ENCODE assay signal across 1 cellular context in the genomic region with DNA sequence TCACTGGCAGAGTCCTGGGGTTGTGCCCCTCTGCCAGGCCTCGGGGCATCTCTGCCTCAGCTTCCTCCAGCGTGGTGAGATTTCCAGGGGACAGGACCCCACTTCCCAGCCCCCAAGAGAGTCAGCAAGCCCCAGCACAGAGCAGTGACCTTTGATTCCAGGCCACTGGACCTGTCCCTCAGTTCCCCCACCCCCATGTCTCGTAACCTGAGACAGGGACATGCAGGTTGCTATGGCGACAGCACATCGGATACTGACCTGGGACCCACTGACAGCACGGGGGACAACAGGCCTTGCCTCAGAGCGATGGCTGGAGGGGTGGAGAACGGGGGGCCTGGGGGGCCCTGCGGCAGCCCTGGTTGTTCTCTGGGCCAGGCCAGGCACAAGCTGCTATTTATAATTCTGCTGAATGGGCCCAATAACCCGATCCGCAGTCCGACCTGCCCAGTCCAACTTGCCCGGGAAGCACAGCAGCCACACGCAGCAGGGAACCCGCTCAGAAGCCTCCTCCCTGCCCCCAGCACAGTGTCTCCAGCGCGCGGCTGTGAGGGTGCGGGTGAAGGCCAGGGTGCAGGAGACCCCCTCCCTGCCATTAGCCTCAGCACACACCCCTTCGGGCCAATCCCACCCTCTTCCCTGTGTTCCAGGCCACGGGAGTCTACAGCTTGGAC.
TF ChIP-seq lines count a peak whose summit lies in the region.

No MANE protein-coding gene starts in this region.

TF ChIP-seq in HepG2, 621 proteins besides CTCF, POLR2A, EP300 and RAD21 (continued from another document and continues in another):
- TF ChIP-seq, protein P1, sequence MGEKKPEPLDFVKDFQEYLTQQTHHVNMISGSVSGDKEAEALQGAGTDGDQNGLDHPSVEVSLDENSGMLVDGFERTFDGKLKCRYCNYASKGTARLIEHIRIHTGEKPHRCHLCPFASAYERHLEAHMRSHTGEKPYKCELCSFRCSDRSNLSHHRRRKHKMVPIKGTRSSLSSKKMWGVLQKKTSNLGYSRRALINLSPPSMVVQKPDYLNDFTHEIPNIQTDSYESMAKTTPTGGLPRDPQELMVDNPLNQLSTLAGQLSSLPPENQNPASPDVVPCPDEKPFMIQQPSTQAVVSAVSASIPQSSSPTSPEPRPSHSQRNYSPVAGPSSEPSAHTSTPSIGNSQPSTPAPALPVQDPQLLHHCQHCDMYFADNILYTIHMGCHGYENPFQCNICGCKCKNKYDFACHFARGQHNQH (CRISPR knock-in tag; IDR thresholded peaks at IDR 0.05), result 0 out of 2 replicates have a peak, but pooled peaks have one; percentile 34
- TF ChIP-seq GATAD2A (CRISPR knock-in tag; IDR thresholded peaks at IDR 0.05) (peak; percentile 45; the same call in 1 of the 2 replicates), TBX2 (CRISPR knock-in tag; IDR thresholded peaks at IDR 0.05; ENCODE audit: borderline replicate concordance) (no peak), CREM (IDR thresholded peaks at IDR 0.05) (no peak), CREM (CRISPR knock-in tag; IDR thresholded peaks at IDR 0.05) (no peak), ZNF883 (CRISPR knock-in tag; IDR thresholded peaks at IDR 0.05; ENCODE audit: not compliant biosample characterization) (no peak), ZSCAN30 (CRISPR knock-in tag; IDR thresholded peaks at IDR 0.05) (no peak), NR2F1 (CRISPR knock-in tag; IDR thresholded peaks at IDR 0.05) (peak in 1 of 2 experiments; percentile 58; a peak in 1 of 4 replicates), NONO (IDR thresholded peaks at IDR 0.05) (no peak), NONO (CRISPR knock-in tag; conservative IDR thresholded peaks at IDR 0.05) (0 out of 2 replicates have a peak, but pooled peaks have one; percentile 45), ZNF746 (CRISPR knock-in tag; IDR thresholded peaks at IDR 0.05) (no peak), YEATS4 (CRISPR knock-in tag; IDR thresholded peaks at IDR 0.05; ENCODE audit: borderline replicate concordance) (peak; percentile 25; the same call in 1 of the 2 replicates), ZNF446 (CRISPR knock-in tag; IDR thresholded peaks at IDR 0.05) (0 out of 2 replicates have a peak, but pooled peaks have one; percentile 50), ZKSCAN1 (IDR thresholded peaks at IDR 0.05; ENCODE audit: low read length) (no peak), HOXA7 (CRISPR knock-in tag; IDR thresholded peaks at IDR 0.05) (no peak), FOSL1 (CRISPR knock-in tag; IDR thresholded peaks at IDR 0.05; ENCODE audit: borderline replicate concordance) (no peak), ZNF770 (CRISPR knock-in tag; IDR thresholded peaks at IDR 0.05) (no peak), HES4 (CRISPR knock-in tag; IDR thresholded peaks at IDR 0.05; ENCODE audit: borderline replicate concordance) (no peak), ELF3 (CRISPR knock-in tag; IDR thresholded peaks at IDR 0.05) (no peak), TRAFD1 (CRISPR knock-in tag; IDR thresholded peaks at IDR 0.05; ENCODE audit: borderline replicate concordance) (no peak), IRF2 (CRISPR knock-in tag; IDR thresholded peaks at IDR 0.05) (no peak), SSRP1 (CRISPR knock-in tag; IDR thresholded peaks at IDR 0.05) (no peak), MLLT10 (CRISPR knock-in tag; IDR thresholded peaks at IDR 0.05) (no peak), ZNF232 (CRISPR knock-in tag; IDR thresholded peaks at IDR 0.05; ENCODE audit: borderline replicate concordance) (no peak), NCOA5 (CRISPR knock-in tag; IDR thresholded peaks at IDR 0.05) (no peak), MZF1 (CRISPR knock-in tag; IDR thresholded peaks at IDR 0.05; ENCODE audit: borderline replicate concordance) (no peak), ZNF468 (CRISPR knock-in tag; IDR thresholded peaks at IDR 0.05) (no peak), SIX1 (CRISPR knock-in tag; IDR thresholded peaks at IDR 0.05; ENCODE audit: borderline replicate concordance) (peak; percentile 95), SIX4 (CRISPR knock-in tag; IDR thresholded peaks at IDR 0.05) (peak; percentile 97)
- TF ChIP-seq, protein P2, sequence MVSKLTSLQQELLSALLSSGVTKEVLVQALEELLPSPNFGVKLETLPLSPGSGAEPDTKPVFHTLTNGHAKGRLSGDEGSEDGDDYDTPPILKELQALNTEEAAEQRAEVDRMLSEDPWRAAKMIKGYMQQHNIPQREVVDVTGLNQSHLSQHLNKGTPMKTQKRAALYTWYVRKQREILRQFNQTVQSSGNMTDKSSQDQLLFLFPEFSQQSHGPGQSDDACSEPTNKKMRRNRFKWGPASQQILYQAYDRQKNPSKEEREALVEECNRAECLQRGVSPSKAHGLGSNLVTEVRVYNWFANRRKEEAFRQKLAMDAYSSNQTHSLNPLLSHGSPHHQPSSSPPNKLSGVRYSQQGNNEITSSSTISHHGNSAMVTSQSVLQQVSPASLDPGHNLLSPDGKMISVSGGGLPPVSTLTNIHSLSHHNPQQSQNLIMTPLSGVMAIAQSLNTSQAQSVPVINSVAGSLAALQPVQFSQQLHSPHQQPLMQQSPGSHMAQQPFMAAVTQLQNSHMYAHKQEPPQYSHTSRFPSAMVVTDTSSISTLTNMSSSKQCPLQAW (CRISPR knock-in tag; IDR thresholded peaks at IDR 0.05), result peak; percentile 65
- TF ChIP-seq, protein P3, sequence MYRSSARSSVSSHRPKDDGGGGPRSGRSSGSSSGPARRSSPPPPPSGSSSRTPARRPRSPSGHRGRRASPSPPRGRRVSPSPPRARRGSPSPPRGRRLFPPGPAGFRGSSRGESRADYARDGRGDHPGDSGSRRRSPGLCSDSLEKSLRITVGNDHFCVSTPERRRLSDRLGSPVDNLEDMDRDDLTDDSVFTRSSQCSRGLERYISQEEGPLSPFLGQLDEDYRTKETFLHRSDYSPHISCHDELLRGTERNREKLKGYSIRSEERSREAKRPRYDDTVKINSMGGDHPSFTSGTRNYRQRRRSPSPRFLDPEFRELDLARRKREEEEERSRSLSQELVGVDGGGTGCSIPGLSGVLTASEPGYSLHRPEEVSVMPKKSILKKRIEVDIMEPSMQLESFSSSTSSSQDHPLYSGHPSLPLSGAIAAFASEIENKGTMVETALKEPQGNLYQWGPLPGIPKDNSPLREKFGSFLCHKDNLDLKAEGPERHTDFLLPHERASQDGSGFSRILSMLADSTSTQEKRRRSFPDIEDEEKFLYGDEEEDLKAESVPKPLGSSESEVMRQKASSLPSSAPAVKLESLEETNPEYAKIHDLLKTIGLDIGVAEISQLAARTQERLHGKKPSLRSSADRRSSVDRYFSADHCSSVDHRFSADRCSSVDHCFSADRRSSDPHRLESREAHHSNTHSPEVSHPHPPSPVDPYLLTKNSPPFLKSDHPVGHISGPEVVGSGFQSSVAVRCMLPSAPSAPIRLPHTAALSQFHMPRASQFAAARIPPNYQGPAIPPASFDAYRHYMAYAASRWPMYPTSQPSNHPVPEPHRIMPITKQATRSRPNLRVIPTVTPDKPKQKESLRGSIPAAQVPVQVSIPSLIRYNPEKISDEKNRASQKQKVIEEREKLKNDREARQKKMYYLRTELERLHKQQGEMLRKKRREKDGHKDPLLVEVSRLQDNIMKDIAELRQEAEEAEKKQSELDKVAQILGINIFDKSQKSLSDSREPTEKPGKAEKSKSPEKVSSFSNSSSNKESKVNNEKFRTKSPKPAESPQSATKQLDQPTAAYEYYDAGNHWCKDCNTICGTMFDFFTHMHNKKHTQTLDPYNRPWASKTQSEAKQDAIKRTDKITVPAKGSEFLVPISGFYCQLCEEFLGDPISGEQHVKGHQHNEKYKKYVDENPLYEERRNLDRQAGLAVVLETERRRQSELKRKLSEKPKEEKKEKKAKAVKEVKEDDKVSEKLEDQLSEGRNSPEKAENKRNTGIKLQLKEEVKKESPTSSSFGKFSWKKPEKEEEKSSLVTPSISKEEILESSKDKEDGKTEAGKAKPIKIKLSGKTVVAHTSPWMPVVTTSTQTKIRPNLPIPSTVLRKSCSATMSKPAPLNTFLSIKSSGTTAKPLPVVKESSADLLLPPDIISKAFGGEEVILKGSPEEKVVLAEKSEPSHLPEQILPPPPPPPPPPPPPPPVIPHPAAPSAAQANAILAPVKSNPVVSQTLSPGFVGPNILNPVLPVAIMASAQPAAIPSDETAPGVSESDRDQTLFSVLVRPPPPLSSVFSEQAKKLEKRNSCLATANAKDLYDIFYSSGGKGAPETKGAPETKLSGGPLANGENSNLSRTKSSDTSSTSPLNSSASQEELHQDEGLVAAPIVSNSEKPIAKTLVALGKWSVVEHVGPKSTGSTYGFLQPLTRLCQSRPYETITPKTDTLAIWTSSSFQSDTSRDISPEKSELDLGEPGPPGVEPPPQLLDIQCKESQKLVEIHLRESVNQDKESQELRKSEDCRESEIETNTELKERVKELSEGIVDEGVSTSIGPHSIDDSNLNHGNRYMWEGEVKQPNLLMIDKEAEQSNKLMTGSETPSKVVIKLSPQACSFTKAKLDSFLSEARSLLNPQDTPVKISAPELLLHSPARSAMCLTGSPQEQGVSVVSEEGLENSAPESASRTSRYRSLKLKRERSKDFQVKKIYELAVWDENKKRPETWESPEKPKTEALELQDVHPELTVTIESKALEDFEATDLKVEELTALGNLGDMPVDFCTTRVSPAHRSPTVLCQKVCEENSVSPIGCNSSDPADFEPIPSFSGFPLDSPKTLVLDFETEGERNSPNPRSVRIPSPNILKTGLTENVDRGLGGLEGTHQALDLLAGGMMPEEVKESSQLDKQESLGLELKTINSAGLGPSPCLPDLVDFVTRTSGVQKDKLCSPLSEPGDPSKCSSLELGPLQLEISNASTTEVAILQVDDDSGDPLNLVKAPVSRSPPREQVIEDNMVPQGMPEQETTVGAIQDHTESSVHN (CRISPR knock-in tag; IDR thresholded peaks at IDR 0.05), result no peak
- TF ChIP-seq, protein P4, sequence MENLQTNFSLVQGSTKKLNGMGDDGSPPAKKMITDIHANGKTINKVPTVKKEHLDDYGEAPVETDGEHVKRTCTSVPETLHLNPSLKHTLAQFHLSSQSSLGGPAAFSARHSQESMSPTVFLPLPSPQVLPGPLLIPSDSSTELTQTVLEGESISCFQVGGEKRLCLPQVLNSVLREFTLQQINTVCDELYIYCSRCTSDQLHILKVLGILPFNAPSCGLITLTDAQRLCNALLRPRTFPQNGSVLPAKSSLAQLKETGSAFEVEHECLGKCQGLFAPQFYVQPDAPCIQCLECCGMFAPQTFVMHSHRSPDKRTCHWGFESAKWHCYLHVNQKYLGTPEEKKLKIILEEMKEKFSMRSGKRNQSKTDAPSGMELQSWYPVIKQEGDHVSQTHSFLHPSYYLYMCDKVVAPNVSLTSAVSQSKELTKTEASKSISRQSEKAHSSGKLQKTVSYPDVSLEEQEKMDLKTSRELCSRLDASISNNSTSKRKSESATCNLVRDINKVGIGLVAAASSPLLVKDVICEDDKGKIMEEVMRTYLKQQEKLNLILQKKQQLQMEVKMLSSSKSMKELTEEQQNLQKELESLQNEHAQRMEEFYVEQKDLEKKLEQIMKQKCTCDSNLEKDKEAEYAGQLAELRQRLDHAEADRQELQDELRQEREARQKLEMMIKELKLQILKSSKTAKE (CRISPR knock-in tag; IDR thresholded peaks at IDR 0.05; ENCODE audit: borderline replicate concordance), result peak; percentile 74
- TF ChIP-seq, protein P5, sequence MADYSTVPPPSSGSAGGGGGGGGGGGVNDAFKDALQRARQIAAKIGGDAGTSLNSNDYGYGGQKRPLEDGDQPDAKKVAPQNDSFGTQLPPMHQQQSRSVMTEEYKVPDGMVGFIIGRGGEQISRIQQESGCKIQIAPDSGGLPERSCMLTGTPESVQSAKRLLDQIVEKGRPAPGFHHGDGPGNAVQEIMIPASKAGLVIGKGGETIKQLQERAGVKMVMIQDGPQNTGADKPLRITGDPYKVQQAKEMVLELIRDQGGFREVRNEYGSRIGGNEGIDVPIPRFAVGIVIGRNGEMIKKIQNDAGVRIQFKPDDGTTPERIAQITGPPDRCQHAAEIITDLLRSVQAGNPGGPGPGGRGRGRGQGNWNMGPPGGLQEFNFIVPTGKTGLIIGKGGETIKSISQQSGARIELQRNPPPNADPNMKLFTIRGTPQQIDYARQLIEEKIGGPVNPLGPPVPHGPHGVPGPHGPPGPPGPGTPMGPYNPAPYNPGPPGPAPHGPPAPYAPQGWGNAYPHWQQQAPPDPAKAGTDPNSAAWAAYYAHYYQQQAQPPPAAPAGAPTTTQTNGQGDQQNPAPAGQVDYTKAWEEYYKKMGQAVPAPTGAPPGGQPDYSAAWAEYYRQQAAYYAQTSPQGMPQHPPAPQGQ (CRISPR knock-in tag; IDR thresholded peaks at IDR 0.05; ENCODE audit: borderline replicate concordance), result no peak
- TF ChIP-seq, protein P6, sequence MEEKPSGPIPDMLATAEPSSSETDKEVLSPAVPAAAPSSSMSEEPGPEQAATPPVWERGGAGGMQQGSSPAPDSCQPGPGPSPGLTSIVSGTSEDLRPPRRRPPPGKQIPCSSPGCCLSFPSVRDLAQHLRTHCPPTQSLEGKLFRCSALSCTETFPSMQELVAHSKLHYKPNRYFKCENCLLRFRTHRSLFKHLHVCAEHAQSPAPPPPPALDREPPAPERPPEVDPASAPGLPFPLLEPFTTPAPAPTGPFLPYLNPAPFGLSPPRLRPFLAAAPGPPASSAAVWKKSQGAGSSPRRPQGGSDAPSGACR (CRISPR knock-in tag; IDR thresholded peaks at IDR 0.05), result 0 out of 2 replicates have a peak, but pooled peaks have one; percentile 29
- TF ChIP-seq, protein P7, sequence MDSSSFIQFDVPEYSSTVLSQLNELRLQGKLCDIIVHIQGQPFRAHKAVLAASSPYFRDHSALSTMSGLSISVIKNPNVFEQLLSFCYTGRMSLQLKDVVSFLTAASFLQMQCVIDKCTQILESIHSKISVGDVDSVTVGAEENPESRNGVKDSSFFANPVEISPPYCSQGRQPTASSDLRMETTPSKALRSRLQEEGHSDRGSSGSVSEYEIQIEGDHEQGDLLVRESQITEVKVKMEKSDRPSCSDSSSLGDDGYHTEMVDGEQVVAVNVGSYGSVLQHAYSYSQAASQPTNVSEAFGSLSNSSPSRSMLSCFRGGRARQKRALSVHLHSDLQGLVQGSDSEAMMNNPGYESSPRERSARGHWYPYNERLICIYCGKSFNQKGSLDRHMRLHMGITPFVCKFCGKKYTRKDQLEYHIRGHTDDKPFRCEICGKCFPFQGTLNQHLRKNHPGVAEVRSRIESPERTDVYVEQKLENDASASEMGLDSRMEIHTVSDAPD (CRISPR knock-in tag; IDR thresholded peaks at IDR 0.05), result no peak
